In genomic region chr1:107572674-107573205, GRCh38 we compare ENCODE assay signal across 11 cellular contexts.
A peak's percentile ranks its signal among the peaks of the same experiment; 100 is the strongest.
DNase-seq lines count a peak whose midpoint lies in the region; ATAC-seq and TF ChIP-seq lines count a peak whose summit lies in the region.
"Had no signal": no experiment of that assay in that cellular context is flagged by ENCODE, and none has a peak within 500 bp of the region (broad histone marks: within the 10 kb centered on the region; RNA-seq: fewer than 3 reads in every experiment).

No MANE protein-coding gene starts in this region.

- no peak overlapping the region for H3K27ac Mint-ChIP-seq in stimulated activated naive CD8-positive, alpha-beta T cell treated with anti-CD3 and anti-CD28 coated beads, Interleukin-15, amount 100 ng/mL, for 72 hours
- H3K27ac Mint-ChIP-seq: activated naive CD8-positive, alpha-beta T cell had no signal

- in situ Hi-C loops in astrocyte of the cerebellum (cut with HindIII; ENCODE audit: low sequenced_read_pairs) = no loop called here

- CTCF ChIA-PET in AG04450 (lab: Charles Lee) = no interaction called here

- H3K4me1 Mint-ChIP-seq in stimulated activated naive CD8-positive, alpha-beta T cell treated with anti-CD3 and anti-CD28 coated beads, Interleukin-15, amount 100 ng/mL, for 72 hours = no peaks in the 10 kb centered on the region

- no peaks in the 10 kb centered on the region for H3K27me3 Mint-ChIP-seq in stimulated activated naive CD8-positive, alpha-beta T cell treated with anti-CD3 and anti-CD28 coated beads, Interleukin-15, amount 100 ng/mL, for 72 hours
- H3K27me3 Mint-ChIP-seq: activated naive CD8-positive, alpha-beta T cell had no signal

- TF ChIP-seq CTCF in AG04450 (IDR thresholded peaks at IDR 0.05; ENCODE audit: low read depth, low read length) = no peak
- TF ChIP-seq CTCF in astrocyte of the cerebellum (IDR thresholded peaks at IDR 0.05; ENCODE audit: low read depth, low read length, missing control alignments) = no peak

- no peaks in the 10 kb centered on the region for H3K27me3 ChIP-seq in AG04450 (ENCODE audit: control insufficient read depth, insufficient read depth, low read length)
- H3K27me3 ChIP-seq: testis had no signal

- H3K9me3 Mint-ChIP-seq in stimulated activated naive CD8-positive, alpha-beta T cell treated with anti-CD3 and anti-CD28 coated beads, Interleukin-15, amount 100 ng/mL, for 72 hours = peaks cover 0 to 7% of the 10 kb centered on the region in 2 donors

- POLR2A ChIA-PET in AG04450 (lab: Yijun Ruan, JAX) = no interaction called here

- H3K27ac ChIP-seq in AG04450 (ENCODE audit: low read depth, low read length) = no peak overlapping the region
- H3K27ac ChIP-seq: testis had no signal

- ATAC-seq in HG02798 (IDR thresholded peaks at IDR 0.05; ENCODE audit: poor library complexity, unreplicated experiment) (no peak), HG03469 (IDR thresholded peaks at IDR 0.05; ENCODE audit: unreplicated experiment) (no peak), GM21825 (IDR thresholded peaks at IDR 0.05; ENCODE audit: unreplicated experiment) (no peak)
- ATAC-seq in stimulated activated naive CD8-positive, alpha-beta T cell treated with anti-CD3 and anti-CD28 coated beads, Interleukin-15, amount 100 ng/mL, for 72 hours = no peak

- H3K4me3 Mint-ChIP-seq in stimulated activated naive CD8-positive, alpha-beta T cell treated with anti-CD3 and anti-CD28 coated beads, Interleukin-15, amount 100 ng/mL, for 72 hours = no peak overlapping the region
- H3K4me3 Mint-ChIP-seq: activated naive CD8-positive, alpha-beta T cell had no signal

- H3K9me3 ChIP-seq in AG04450 (ENCODE audit: control insufficient read depth, insufficient read depth, low read length) = peaks cover 7% of the 10 kb centered on the region; the same call in 1 of the 2 replicates
- H3K9me3 ChIP-seq: testis had no signal

- H3K4me3 ChIP-seq in AG04450 (ENCODE audit: low read depth, low read length) (no peak overlapping the region), astrocyte of the cerebellum (ENCODE audit: low read depth, low read length) (no peak overlapping the region)
- H3K4me3 ChIP-seq: testis had no signal

- DNase-seq in AG04450 (ENCODE audit: low read depth, low spot score) (peak; percentile 1), HS-5 (ENCODE audit: low read depth) (peak; percentile 80), astrocyte of the cerebellum (ENCODE audit: low read depth) (peak; percentile 79), left kidney (ENCODE audit: low read depth, low spot score) (peak; percentile 8)
- DNase-seq in stimulated activated naive CD8-positive, alpha-beta T cell treated with anti-CD3 and anti-CD28 coated beads, Interleukin-15, amount 100 ng/mL, for 72 hours = no peak
- DNase-seq: small intestine, testis had no signal

Comparison
In these comparisons a context has a peak if more than half of its experiments do, and no peak if none do; other contexts are left out.
1. DNase-seq: peak in AG04450 (single experiment), HS-5 (single experiment), astrocyte of the cerebellum (single experiment) and left kidney (single experiment); none in stimulated activated naive CD8-positive, alpha-beta T cell treated with anti-CD3 and anti-CD28 coated beads, Interleukin-15, amount 100 ng/mL, for 72 hours (0 of 2).